ENCODE assay signal across 10 cellular contexts in the genomic region with DNA sequence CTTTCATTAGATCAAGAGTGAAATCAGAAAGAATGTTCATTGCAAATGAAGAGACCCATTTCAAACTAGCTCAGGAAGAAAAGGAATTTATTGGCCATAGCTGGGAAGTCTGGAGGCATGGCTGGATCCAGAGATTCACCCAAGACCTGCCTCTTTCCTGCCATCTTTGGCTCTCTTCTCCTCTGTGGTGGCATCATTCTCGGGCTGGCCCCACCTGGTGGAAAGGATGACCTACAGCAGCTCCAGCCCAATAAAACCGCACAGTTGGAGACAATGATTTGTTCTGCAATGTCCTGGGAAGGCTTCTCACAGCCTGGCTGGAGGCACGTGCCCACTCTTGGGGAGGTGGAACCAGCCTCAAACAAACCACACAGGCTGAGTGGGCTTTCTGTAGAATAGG. TPM values are rescaled to one million over a fixed set of nuclear protein-coding genes. Genes with fewer than 3 reads are reported as not detected.
DNase-seq lines count a peak whose midpoint lies in the region; ATAC-seq and TF ChIP-seq lines count a peak whose summit lies in the region.
"Had no signal": no experiment of that assay in that cellular context is flagged by ENCODE, and none has a peak within 500 bp of the region (broad histone marks: within the 10 kb centered on the region; RNA-seq: fewer than 3 reads in every experiment).

No MANE protein-coding gene starts in this region.

- H2BK15ac ChIP-seq in mesenchymal stem cell (ENCODE audit: low read depth, poor library complexity, severe bottlenecking): no peak overlapping the region

- TF ChIP-seq CTCF in transverse colon (IDR thresholded peaks at IDR 0.05): no peak

- H2AK5ac ChIP-seq in mesenchymal stem cell (ENCODE audit: low read length, severe bottlenecking): no peak overlapping the region

- no peak overlapping the region for H2BK120ac ChIP-seq in mesenchymal stem cell (ENCODE audit: low read depth, low read length)

- no peak for TF ChIP-seq EP300 in transverse colon (IDR thresholded peaks at IDR 0.05; ENCODE audit: low read depth)

- H3K4ac ChIP-seq in mesenchymal stem cell (ENCODE audit: low read depth in 1 of 2, low read length in 2 of 2): no peak overlapping the region

- H3K27ac ChIP-seq in mesenchymal stem cell (ENCODE audit: low read length, poor library complexity, severe bottlenecking): no peak overlapping the region
- no peak overlapping the region for H3K27ac ChIP-seq in transverse colon
- H3K27ac ChIP-seq: left ventricle myocardium inferior, spleen had no signal

- in situ Hi-C loops in transverse colon (cut with MboI; ENCODE audit: low pct_ligation_motif_present in 1 of 4, low pct_unique_long_range_greater_than_20kb in 1 of 4, low sequenced_read_pairs in 3 of 4): loop anchor here in 2 of 4 donors (10.0 to 25.0 kb wide), 2 partner anchors 446 to 1144 kb away; no protein-coding TSS in a partner anchor

- intact Hi-C loops in transverse colon (cut with DNase I; ENCODE audit: low total_unique reads): loop anchor here (5.0 kb wide), 1 partner anchor 251 kb away; no protein-coding TSS in a partner anchor

- ATAC-seq in SK-N-SH treated with all-trans-retinoic acid at 6 μM for 48 hours: peak; percentile 70
- ATAC-seq in HG02852 (IDR thresholded peaks at IDR 0.05; ENCODE audit: unreplicated experiment): no peak

- no peak for TF ChIP-seq POLR2A in transverse colon (IDR thresholded peaks at IDR 0.05)

- no peak overlapping the region for H3K23ac ChIP-seq in mesenchymal stem cell (ENCODE audit: low read length in 2 of 2)

- no peak overlapping the region for H2AFZ ChIP-seq in mesenchymal stem cell (ENCODE audit: low read depth, low read length)

- H3K36me3 ChIP-seq in mesenchymal stem cell (ENCODE audit: control insufficient read depth in 1 of 2, insufficient read depth in 2 of 2, low read depth in 1 of 2, low read length in 2 of 2) (no peaks in the 10 kb centered on the region), transverse colon (no peaks in the 10 kb centered on the region)
- H3K36me3 ChIP-seq: left ventricle myocardium inferior, spleen had no signal

- H3K4me1 ChIP-seq in mesenchymal stem cell (ENCODE audit: control insufficient read depth, insufficient read depth, low read depth, low read length) (no peaks in the 10 kb centered on the region), transverse colon (no peaks in the 10 kb centered on the region)
- H3K4me1 ChIP-seq: left ventricle myocardium inferior, spleen had no signal

- no peaks in the 10 kb centered on the region for H3K79me1 ChIP-seq in mesenchymal stem cell (replicated peaks; ENCODE audit: low read length, poor library complexity, severe bottlenecking)

- no peak overlapping the region for H4K8ac ChIP-seq in mesenchymal stem cell (ENCODE audit: low read length)

- no peak overlapping the region for H3K9ac ChIP-seq in mesenchymal stem cell (ENCODE audit: low read length)

- H2BK12ac ChIP-seq in mesenchymal stem cell (ENCODE audit: low read length in 2 of 2): no peak overlapping the region

- POLR2A ChIA-PET in HEK293T (lab: Yijun Ruan, JAX): no interaction called here

- no peak overlapping the region for H4K91ac ChIP-seq in mesenchymal stem cell (ENCODE audit: low read length)

- no peak overlapping the region for H3K4me3 ChIP-seq in mesenchymal stem cell (ENCODE audit: insufficient read depth in 1 of 2, low read depth in 1 of 2, low read length in 2 of 2)
- no peak overlapping the region for H3K4me3 ChIP-seq in transverse colon
- H3K4me3 ChIP-seq: left ventricle myocardium inferior, spleen had no signal

- H2BK5ac ChIP-seq in mesenchymal stem cell (ENCODE audit: low read depth, low read length, poor library complexity, severe bottlenecking): no peak overlapping the region

- H3K9me3 ChIP-seq in mesenchymal stem cell (ENCODE audit: control insufficient read depth, low read length) (peaks cover 8% of the 10 kb centered on the region), transverse colon (no peaks in the 10 kb centered on the region)

- no peak overlapping the region for H3K18ac ChIP-seq in mesenchymal stem cell (ENCODE audit: low read depth in 1 of 2, low read length in 2 of 2)

- DNase-seq in ELR (ENCODE audit: low read depth) (peak; percentile 20), HEK293T (ENCODE audit: extremely low spot score) (peak; percentile 32), mesenchymal stem cell (peak; percentile 6), T-helper 1 cell (no peak), NCI-H1436 (lab: John Stamatoyannopoulos, UW) (no peak), transverse colon (no peak)
- DNase-seq: left ventricle myocardium inferior, spleen had no signal

- 47% methylated on average over 3 of the region's 3 CpGs for WGBS in mesenchymal stem cell
- 87% methylated on average over 3 of the region's 3 CpGs; no CpG with 5 or more reads in 1 of the 2 donors for WGBS in transverse colon (ENCODE audit: low coverage in 1 of 2), 2 donors

- CTCF ChIA-PET in HEK293T (lab: Yijun Ruan, JAX): no interaction called here

- H3K27me3 ChIP-seq in mesenchymal stem cell (ENCODE audit: control insufficient read depth in 1 of 2, insufficient read depth in 1 of 2, low read length in 2 of 2) (peaks cover 22 to 46% of the 10 kb centered on the region in 2 experiments), transverse colon (no peaks in the 10 kb centered on the region)

- H3K14ac ChIP-seq in mesenchymal stem cell (ENCODE audit: low read length in 2 of 2): no peak overlapping the region

- no peak overlapping the region for H3K4me2 ChIP-seq in mesenchymal stem cell (ENCODE audit: low read length, poor library complexity, severe bottlenecking)

TF ChIP-seq in HEK293T, 16 proteins besides CTCF, POLR2A, EP300 and RAD21:
- no peak for TF ChIP-seq FOXK2 (IDR thresholded peaks at IDR 0.05)
- no peak for TF ChIP-seq BHLHE40 (IDR thresholded peaks at IDR 0.05; ENCODE audit: borderline replicate concordance)
- TF ChIP-seq, protein P1, sequence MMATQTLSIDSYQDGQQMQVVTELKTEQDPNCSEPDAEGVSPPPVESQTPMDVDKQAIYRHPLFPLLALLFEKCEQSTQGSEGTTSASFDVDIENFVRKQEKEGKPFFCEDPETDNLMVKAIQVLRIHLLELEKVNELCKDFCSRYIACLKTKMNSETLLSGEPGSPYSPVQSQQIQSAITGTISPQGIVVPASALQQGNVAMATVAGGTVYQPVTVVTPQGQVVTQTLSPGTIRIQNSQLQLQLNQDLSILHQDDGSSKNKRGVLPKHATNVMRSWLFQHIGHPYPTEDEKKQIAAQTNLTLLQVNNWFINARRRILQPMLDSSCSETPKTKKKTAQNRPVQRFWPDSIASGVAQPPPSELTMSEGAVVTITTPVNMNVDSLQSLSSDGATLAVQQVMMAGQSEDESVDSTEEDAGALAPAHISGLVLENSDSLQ (IDR thresholded peaks at IDR 0.05): no peak
- TF ChIP-seq LEF1 (IDR thresholded peaks at IDR 0.05; ENCODE audit: borderline replicate concordance): no peak
- no peak for TF ChIP-seq TARDBP (IDR thresholded peaks at IDR 0.05)
- TF ChIP-seq ELF4 (IDR thresholded peaks at IDR 0.05): no peak
- no peak for TF ChIP-seq SP1 (IDR thresholded peaks at IDR 0.05)
- TF ChIP-seq CTBP1 (IDR thresholded peaks at IDR 0.05; ENCODE audit: borderline replicate concordance): no peak
- TF ChIP-seq L3MBTL2 (conservative IDR thresholded peaks at IDR 0.05): no peak
- TF ChIP-seq ARNT (IDR thresholded peaks at IDR 0.05): no peak
- TF ChIP-seq SUZ12 (IDR thresholded peaks at IDR 0.05): no peak
- no peak for TF ChIP-seq FOXM1 (IDR thresholded peaks at IDR 0.05; ENCODE audit: borderline replicate concordance)
- no peak for TF ChIP-seq NFRKB (IDR thresholded peaks at IDR 0.05)
- no peak for TF ChIP-seq HDGF (IDR thresholded peaks at IDR 0.05; ENCODE audit: borderline replicate concordance)
- TF ChIP-seq ZNF384 (IDR thresholded peaks at IDR 0.05): no peak

TF ChIP-seq in SK-N-SH treated with all-trans-retinoic acid at 6 μM for 48 hours, 23 proteins besides CTCF, POLR2A, EP300 and RAD21 (continues in another document):
- TF ChIP-seq, protein P2, sequence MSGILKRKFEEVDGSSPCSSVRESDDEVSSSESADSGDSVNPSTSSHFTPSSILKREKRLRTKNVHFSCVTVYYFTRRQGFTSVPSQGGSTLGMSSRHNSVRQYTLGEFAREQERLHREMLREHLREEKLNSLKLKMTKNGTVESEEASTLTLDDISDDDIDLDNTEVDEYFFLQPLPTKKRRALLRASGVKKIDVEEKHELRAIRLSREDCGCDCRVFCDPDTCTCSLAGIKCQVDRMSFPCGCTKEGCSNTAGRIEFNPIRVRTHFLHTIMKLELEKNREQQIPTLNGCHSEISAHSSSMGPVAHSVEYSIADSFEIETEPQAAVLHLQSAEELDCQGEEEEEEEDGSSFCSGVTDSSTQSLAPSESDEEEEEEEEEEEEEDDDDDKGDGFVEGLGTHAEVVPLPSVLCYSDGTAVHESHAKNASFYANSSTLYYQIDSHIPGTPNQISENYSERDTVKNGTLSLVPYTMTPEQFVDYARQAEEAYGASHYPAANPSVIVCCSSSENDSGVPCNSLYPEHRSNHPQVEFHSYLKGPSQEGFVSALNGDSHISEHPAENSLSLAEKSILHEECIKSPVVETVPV (CRISPR knock-in tag; IDR thresholded peaks at IDR 0.05): no peak
- TF ChIP-seq, protein P3, sequence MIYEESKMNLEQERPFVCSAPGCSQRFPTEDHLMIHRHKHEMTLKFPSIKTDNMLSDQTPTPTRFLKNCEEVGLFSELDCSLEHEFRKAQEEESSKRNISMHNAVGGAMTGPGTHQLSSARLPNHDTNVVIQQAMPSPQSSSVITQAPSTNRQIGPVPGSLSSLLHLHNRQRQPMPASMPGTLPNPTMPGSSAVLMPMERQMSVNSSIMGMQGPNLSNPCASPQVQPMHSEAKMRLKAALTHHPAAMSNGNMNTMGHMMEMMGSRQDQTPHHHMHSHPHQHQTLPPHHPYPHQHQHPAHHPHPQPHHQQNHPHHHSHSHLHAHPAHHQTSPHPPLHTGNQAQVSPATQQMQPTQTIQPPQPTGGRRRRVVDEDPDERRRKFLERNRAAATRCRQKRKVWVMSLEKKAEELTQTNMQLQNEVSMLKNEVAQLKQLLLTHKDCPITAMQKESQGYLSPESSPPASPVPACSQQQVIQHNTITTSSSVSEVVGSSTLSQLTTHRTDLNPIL (CRISPR knock-in tag; IDR thresholded peaks at IDR 0.05; ENCODE audit: low read depth): no peak
- TF ChIP-seq, protein P4, sequence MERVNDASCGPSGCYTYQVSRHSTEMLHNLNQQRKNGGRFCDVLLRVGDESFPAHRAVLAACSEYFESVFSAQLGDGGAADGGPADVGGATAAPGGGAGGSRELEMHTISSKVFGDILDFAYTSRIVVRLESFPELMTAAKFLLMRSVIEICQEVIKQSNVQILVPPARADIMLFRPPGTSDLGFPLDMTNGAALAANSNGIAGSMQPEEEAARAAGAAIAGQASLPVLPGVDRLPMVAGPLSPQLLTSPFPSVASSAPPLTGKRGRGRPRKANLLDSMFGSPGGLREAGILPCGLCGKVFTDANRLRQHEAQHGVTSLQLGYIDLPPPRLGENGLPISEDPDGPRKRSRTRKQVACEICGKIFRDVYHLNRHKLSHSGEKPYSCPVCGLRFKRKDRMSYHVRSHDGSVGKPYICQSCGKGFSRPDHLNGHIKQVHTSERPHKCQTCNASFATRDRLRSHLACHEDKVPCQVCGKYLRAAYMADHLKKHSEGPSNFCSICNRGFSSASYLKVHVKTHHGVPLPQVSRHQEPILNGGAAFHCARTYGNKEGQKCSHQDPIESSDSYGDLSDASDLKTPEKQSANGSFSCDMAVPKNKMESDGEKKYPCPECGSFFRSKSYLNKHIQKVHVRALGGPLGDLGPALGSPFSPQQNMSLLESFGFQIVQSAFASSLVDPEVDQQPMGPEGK (CRISPR knock-in tag; IDR thresholded peaks at IDR 0.05; ENCODE audit: borderline replicate concordance): no peak

RNA-seq across cellular contexts. Expression of a gene that starts 18.1 kb away (rescaled TPM):
- polyA plus RNA-seq in mesenchymal stem cell (2013, experiment 1 of 2): 2.3 TPM
- 3.5 TPM for polyA plus RNA-seq in mesenchymal stem cell (2013, experiment 2 of 2)
- total RNA-seq in transverse colon: 10 to 100 TPM; 23.2 to 31.9 (median 29.7) TPM

Comparison
In these comparisons a context has a peak if more than half of its experiments do, and no peak if none do; other contexts are left out.
1. DNase-seq: peak in ELR (single experiment), HEK293T (single experiment) and mesenchymal stem cell (single experiment); none in T-helper 1 cell (0 of 5), NCI-H1436 (single experiment) and transverse colon (single experiment).